ENCODE assay signal across 10 cellular contexts in genomic region chr1:39170731-39171375, GRCh38. TPM values are rescaled to one million over a fixed set of nuclear protein-coding genes. Genes with fewer than 3 reads are reported as not detected.
DNase-seq lines count a peak whose midpoint lies in the region; ATAC-seq and TF ChIP-seq lines count a peak whose summit lies in the region.
"Had no signal": no experiment of that assay in that cellular context is flagged by ENCODE, and none has a peak within 500 bp of the region (broad histone marks: within the 10 kb centered on the region; RNA-seq: fewer than 3 reads in every experiment).

No MANE protein-coding gene starts in this region.

- no peak overlapping the region for H3K9ac ChIP-seq in mesenchymal stem cell (ENCODE audit: low read length)

- POLR2A ChIA-PET in Caco-2 (lab: Charles Lee): no interaction called here

- H3K9me3 ChIP-seq in Caco-2 (no peaks in the 10 kb centered on the region), RWPE2 (ENCODE audit: severe bottlenecking) (no peaks in the 10 kb centered on the region), mesenchymal stem cell (ENCODE audit: control insufficient read depth, low read length) (no peaks in the 10 kb centered on the region), vagina (no peaks in the 10 kb centered on the region)

- ATAC-seq in RWPE2 (ENCODE audit: low read depth) (no peak), HG03442 (IDR thresholded peaks at IDR 0.05; ENCODE audit: unreplicated experiment) (no peak), GM21786 (IDR thresholded peaks at IDR 0.05; ENCODE audit: unreplicated experiment) (no peak), GM18861 (IDR thresholded peaks at IDR 0.05; ENCODE audit: unreplicated experiment) (no peak)
- ATAC-seq: activated CD8-positive, alpha-beta T cell treated with anti-CD3 and anti-CD28 coated beads, Interleukin-2, amount 10 ng/mL, durations not matched to agents 7 days and 5 days had no signal

- H3K23ac ChIP-seq in mesenchymal stem cell (ENCODE audit: low read length in 2 of 2): no peak overlapping the region

- peak; percentile 41 to 48 for DNase-seq in Caco-2
- peak; percentile 51 for DNase-seq in NCI-H146 (lab: John Stamatoyannopoulos, UW)
- no peak for DNase-seq in RWPE2 (ENCODE audit: low spot score)
- peak; percentile 80 for DNase-seq in mesenchymal stem cell
- DNase-seq in vagina (ENCODE audit: extremely low spot score in 2 of 2): no peak
- DNase-seq: activated CD8-positive, alpha-beta T cell treated with anti-CD3 and anti-CD28 coated beads, Interleukin-2, amount 10 ng/mL, durations not matched to agents 7 days and 5 days; AML-193 had no signal

- H3K18ac ChIP-seq in mesenchymal stem cell (ENCODE audit: low read depth in 1 of 2, low read length in 2 of 2): no peak overlapping the region

- H2AK5ac ChIP-seq in mesenchymal stem cell (ENCODE audit: low read length, severe bottlenecking): no peak overlapping the region

- no peaks in the 10 kb centered on the region for H3K9me3 Mint-ChIP-seq in Caco-2 (ENCODE audit: unreplicated experiment)

- peak overlapping the region; percentile 98 for H3K27ac ChIP-seq in RWPE2 (ENCODE audit: poor library complexity, severe bottlenecking)
- H3K27ac ChIP-seq in mesenchymal stem cell (ENCODE audit: low read length, poor library complexity, severe bottlenecking): peak overlapping the region; percentile 39
- no peak overlapping the region for H3K27ac ChIP-seq in vagina

- peaks cover 29% of the 10 kb centered on the region for H3K4me1 Mint-ChIP-seq in Caco-2 (ENCODE audit: low read depth, unreplicated experiment)

- no peak overlapping the region for H3K14ac ChIP-seq in mesenchymal stem cell (ENCODE audit: low read length in 2 of 2)

- TF ChIP-seq CTCF in Caco-2 (IDR thresholded peaks at IDR 0.05; ENCODE audit: insufficient read depth in 1 of 2, low read depth in 1 of 2, low read length in 1 of 2, severe bottlenecking in 1 of 2, unreplicated experiment in 1 of 2): no peak
- no peak for TF ChIP-seq CTCF in RWPE2 (IDR thresholded peaks at IDR 0.05; ENCODE audit: poor library complexity, severe bottlenecking)
- no peak for TF ChIP-seq CTCF in vagina (IDR thresholded peaks at IDR 0.05)

- intact Hi-C loops in Caco-2 (cut with micrococcal nuclease; ENCODE audit: unreplicated experiment): loop anchor here (1.0 to 5.0 kb wide), 2 partner anchors 12 to 206 kb away; no protein-coding TSS in a partner anchor
- intact Hi-C loops in vagina (cut with DNase I): no loop called here

- H2BK120ac ChIP-seq in mesenchymal stem cell (ENCODE audit: low read depth, low read length): no peak overlapping the region

- no peak overlapping the region for H2BK15ac ChIP-seq in mesenchymal stem cell (ENCODE audit: low read depth, poor library complexity, severe bottlenecking)

- BruUV-seq in Caco-2 (replicated peaks; lab: Mats Ljungman, UMichigan): TSS peak; percentile 21

- H3K4me3 Mint-ChIP-seq in Caco-2 (ENCODE audit: unreplicated experiment): peak overlapping the region; percentile 23
- H3K4me3 Mint-ChIP-seq: activated CD8-positive, alpha-beta T cell treated with anti-CD3 and anti-CD28 coated beads, Interleukin-2, amount 10 ng/mL, durations not matched to agents 7 days and 5 days had no signal

- H3K27me3 Mint-ChIP-seq in Caco-2 (ENCODE audit: insufficient read depth, unreplicated experiment): no peaks in the 10 kb centered on the region

- CTCF ChIA-PET in Caco-2 (lab: Charles Lee): interaction anchor here (0.7 to 1.3 kb wide), 3 partner anchors 12 to 711 kb away, joined by 4 to 6 read pairs (median 6); no protein-coding TSS in a partner anchor

- no peak overlapping the region for H2BK5ac ChIP-seq in mesenchymal stem cell (ENCODE audit: low read depth, low read length, poor library complexity, severe bottlenecking)

- H3K4me3 ChIP-seq in Caco-2 (ENCODE audit: low read depth, low read length) (no peak overlapping the region), RWPE2 (ENCODE audit: severe bottlenecking) (no peak overlapping the region), mesenchymal stem cell (ENCODE audit: insufficient read depth in 1 of 2, low read depth in 1 of 2, low read length in 2 of 2) (no peak overlapping the region), vagina (no peak overlapping the region)

- H3K27me3 ChIP-seq in Caco-2 (replicated peaks; ENCODE audit: control insufficient read depth, insufficient read depth, low read length) (no peaks in the 10 kb centered on the region), RWPE2 (ENCODE audit: insufficient read depth, poor library complexity, severe bottlenecking) (no peaks in the 10 kb centered on the region), mesenchymal stem cell (ENCODE audit: control insufficient read depth in 1 of 2, insufficient read depth in 1 of 2, low read length in 2 of 2) (no peaks in the 10 kb centered on the region), vagina (no peaks in the 10 kb centered on the region)

- no peak overlapping the region for H2AFZ ChIP-seq in mesenchymal stem cell (ENCODE audit: low read depth, low read length)

- H3K4me2 ChIP-seq in mesenchymal stem cell (ENCODE audit: low read length, poor library complexity, severe bottlenecking): no peak overlapping the region

- no peak overlapping the region for H4K91ac ChIP-seq in mesenchymal stem cell (ENCODE audit: low read length)

- 63% methylated on average over 2 of the region's 6 CpGs for WGBS in mesenchymal stem cell

- no peak overlapping the region for H4K8ac ChIP-seq in mesenchymal stem cell (ENCODE audit: low read length)

- TF ChIP-seq POLR2A in vagina (IDR thresholded peaks at IDR 0.05): no peak

- no peaks in the 10 kb centered on the region for H3K79me1 ChIP-seq in mesenchymal stem cell (replicated peaks; ENCODE audit: low read length, poor library complexity, severe bottlenecking)

- no peak overlapping the region for H3K4ac ChIP-seq in mesenchymal stem cell (ENCODE audit: low read depth in 1 of 2, low read length in 2 of 2)

- no peak overlapping the region for H2BK12ac ChIP-seq in mesenchymal stem cell (ENCODE audit: low read length in 2 of 2)

- H3K4me1 ChIP-seq in Caco-2: peaks cover 43% of the 10 kb centered on the region
- H3K4me1 ChIP-seq in RWPE2 (ENCODE audit: insufficient read depth, poor library complexity, severe bottlenecking): peaks cover 44% of the 10 kb centered on the region
- peaks cover 22% of the 10 kb centered on the region for H3K4me1 ChIP-seq in mesenchymal stem cell (ENCODE audit: control insufficient read depth, insufficient read depth, low read depth, low read length)
- H3K4me1 ChIP-seq in vagina: peaks cover 41% of the 10 kb centered on the region

- H3K36me3 Mint-ChIP-seq in Caco-2 (ENCODE audit: insufficient read depth, unreplicated experiment): peaks cover 6% of the 10 kb centered on the region

- peak overlapping the region; percentile 50 for H3K27ac Mint-ChIP-seq in Caco-2 (ENCODE audit: unreplicated experiment)
- H3K27ac Mint-ChIP-seq: activated CD8-positive, alpha-beta T cell treated with anti-CD3 and anti-CD28 coated beads, Interleukin-2, amount 10 ng/mL, durations not matched to agents 7 days and 5 days had no signal

- H3K36me3 ChIP-seq in Caco-2 (ENCODE audit: control insufficient read depth, insufficient read depth, low read length): no peaks in the 10 kb centered on the region
- no peaks in the 10 kb centered on the region for H3K36me3 ChIP-seq in RWPE2 (ENCODE audit: low read depth)
- H3K36me3 ChIP-seq in mesenchymal stem cell (ENCODE audit: control insufficient read depth in 1 of 2, insufficient read depth in 2 of 2, low read depth in 1 of 2, low read length in 2 of 2): no peaks in the 10 kb centered on the region
- H3K36me3 ChIP-seq in vagina: no peaks in the 10 kb centered on the region

RNA-seq across cellular contexts. Expression of gene MACF1, which starts 33.6 kb away (rescaled TPM):
- total RNA-seq in Caco-2 (2022) (104 and 114 TPM in 2 replicates), vagina (291 TPM)
- 94.0 TPM for polyA plus RNA-seq in mesenchymal stem cell (2013, experiment 1 of 2)
- polyA plus RNA-seq in mesenchymal stem cell (2013, experiment 2 of 2): 86.1 TPM

Comparison
In these comparisons a context has a peak if more than half of its experiments do, and no peak if none do; other contexts are left out.
1. DNase-seq: peak in Caco-2 (2 of 2), NCI-H146 (single experiment) and mesenchymal stem cell (single experiment); none in RWPE2 (single experiment) and vagina (0 of 2).